1 cellular context compared by ENCODE assay signal in the genomic region with DNA sequence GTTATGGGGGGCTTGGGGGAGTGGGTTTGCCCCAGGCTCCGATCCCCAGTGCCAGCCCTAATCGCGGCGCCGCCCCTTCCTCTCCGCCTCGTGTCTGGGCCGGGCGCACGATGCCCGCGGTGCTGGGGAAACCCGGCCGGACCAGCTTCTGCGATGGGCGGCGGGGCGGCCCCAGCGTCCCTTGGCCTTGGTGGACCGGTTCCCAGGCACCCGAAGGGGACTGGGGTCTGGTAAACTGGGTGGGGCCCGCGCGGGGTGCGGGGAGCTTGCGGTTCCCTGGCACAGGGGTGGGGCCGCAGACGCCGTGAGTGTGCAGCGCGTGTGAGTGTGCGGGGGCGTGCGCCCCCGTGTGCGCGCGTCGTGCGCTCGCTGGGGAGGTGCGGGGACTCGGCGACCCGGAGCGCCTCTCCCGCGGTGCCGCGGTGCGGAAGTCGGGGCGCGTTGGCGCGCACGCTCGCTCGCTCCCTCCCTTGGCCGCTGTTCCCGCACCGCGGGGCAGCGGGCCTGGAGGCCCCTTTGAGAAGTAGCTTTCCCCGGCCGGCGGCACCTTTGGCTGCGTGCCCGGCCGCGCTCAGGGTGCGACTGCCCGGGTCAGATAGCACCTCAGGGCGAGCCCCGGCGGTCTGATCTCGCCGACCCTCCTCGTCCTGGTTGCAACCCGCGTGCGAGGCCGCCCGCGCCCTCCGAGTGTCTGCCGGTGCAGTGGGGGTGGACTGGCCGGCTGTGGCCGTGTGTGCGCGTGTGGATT.
TF ChIP-seq lines count a peak whose summit lies in the region.

No MANE protein-coding gene starts in this region.

TF ChIP-seq in HepG2, 621 proteins besides CTCF, POLR2A, EP300 and RAD21 (continued from another document and continues in another):
- TF ChIP-seq RERE (CRISPR knock-in tag; IDR thresholded peaks at IDR 0.05; ENCODE audit: low read depth), result no peak
- TF ChIP-seq ZBTB38 (CRISPR knock-in tag; IDR thresholded peaks at IDR 0.05), result no peak
- no peak for TF ChIP-seq ZNF569 (CRISPR knock-in tag; IDR thresholded peaks at IDR 0.05; ENCODE audit: borderline replicate concordance)
- TF ChIP-seq, protein P1, sequence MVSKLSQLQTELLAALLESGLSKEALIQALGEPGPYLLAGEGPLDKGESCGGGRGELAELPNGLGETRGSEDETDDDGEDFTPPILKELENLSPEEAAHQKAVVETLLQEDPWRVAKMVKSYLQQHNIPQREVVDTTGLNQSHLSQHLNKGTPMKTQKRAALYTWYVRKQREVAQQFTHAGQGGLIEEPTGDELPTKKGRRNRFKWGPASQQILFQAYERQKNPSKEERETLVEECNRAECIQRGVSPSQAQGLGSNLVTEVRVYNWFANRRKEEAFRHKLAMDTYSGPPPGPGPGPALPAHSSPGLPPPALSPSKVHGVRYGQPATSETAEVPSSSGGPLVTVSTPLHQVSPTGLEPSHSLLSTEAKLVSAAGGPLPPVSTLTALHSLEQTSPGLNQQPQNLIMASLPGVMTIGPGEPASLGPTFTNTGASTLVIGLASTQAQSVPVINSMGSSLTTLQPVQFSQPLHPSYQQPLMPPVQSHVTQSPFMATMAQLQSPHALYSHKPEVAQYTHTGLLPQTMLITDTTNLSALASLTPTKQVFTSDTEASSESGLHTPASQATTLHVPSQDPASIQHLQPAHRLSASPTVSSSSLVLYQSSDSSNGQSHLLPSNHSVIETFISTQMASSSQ (IDR thresholded peaks at IDR 0.05; ENCODE audit: low read depth), result no peak
- TF ChIP-seq, protein P1 (CRISPR knock-in tag; IDR thresholded peaks at IDR 0.05; ENCODE audit: borderline replicate concordance), result no peak
- TF ChIP-seq ZNF574 (CRISPR knock-in tag; IDR thresholded peaks at IDR 0.05), result peak; percentile 63
- no peak for TF ChIP-seq MTERF4 (CRISPR knock-in tag; IDR thresholded peaks at IDR 0.05)
- TF ChIP-seq AKNA (CRISPR knock-in tag; IDR thresholded peaks at IDR 0.05; ENCODE audit: borderline replicate concordance), result no peak
- no peak; the same call in 1 of the 2 replicates for TF ChIP-seq ZNF75D (CRISPR knock-in tag; IDR thresholded peaks at IDR 0.05; ENCODE audit: borderline replicate concordance)
- TF ChIP-seq, protein P2, sequence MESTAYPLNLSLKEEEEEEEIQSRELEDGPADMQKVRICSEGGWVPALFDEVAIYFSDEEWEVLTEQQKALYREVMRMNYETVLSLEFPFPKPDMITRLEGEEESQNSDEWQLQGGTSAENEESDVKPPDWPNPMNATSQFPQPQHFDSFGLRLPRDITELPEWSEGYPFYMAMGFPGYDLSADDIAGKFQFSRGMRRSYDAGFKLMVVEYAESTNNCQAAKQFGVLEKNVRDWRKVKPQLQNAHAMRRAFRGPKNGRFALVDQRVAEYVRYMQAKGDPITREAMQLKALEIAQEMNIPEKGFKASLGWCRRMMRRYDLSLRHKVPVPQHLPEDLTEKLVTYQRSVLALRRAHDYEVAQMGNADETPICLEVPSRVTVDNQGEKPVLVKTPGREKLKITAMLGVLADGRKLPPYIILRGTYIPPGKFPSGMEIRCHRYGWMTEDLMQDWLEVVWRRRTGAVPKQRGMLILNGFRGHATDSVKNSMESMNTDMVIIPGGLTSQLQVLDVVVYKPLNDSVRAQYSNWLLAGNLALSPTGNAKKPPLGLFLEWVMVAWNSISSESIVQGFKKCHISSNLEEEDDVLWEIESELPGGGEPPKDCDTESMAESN (CRISPR knock-in tag; conservative IDR thresholded peaks at IDR 0.05), result no peak
- no peak for TF ChIP-seq ZNF383 (CRISPR knock-in tag; IDR thresholded peaks at IDR 0.05; ENCODE audit: borderline replicate concordance)
- TF ChIP-seq STAG1 (CRISPR knock-in tag; IDR thresholded peaks at IDR 0.05), result no peak
- peak; percentile 47; the same call in 1 of the 2 replicates for TF ChIP-seq ZBTB7B (CRISPR knock-in tag; IDR thresholded peaks at IDR 0.05)
- TF ChIP-seq CREB1 (IDR thresholded peaks at IDR 0.05), result no peak
- TF ChIP-seq CREB1 (CRISPR knock-in tag; IDR thresholded peaks at IDR 0.05), result no peak
